Comparison of ENCODE assay signal across 1 cellular context in genomic region chr2:219298759-219299371, GRCh38.
TF ChIP-seq lines count a peak whose summit lies in the region.

No MANE protein-coding gene starts in this region.

TF ChIP-seq in HepG2, 621 proteins besides CTCF, POLR2A, EP300 and RAD21 (continued from another document and continues in another):
- peak; percentile 73; the same call in 1 of the 2 replicates for TF ChIP-seq ZNF383 (CRISPR knock-in tag; IDR thresholded peaks at IDR 0.05; ENCODE audit: borderline replicate concordance)
- TF ChIP-seq, protein P1, sequence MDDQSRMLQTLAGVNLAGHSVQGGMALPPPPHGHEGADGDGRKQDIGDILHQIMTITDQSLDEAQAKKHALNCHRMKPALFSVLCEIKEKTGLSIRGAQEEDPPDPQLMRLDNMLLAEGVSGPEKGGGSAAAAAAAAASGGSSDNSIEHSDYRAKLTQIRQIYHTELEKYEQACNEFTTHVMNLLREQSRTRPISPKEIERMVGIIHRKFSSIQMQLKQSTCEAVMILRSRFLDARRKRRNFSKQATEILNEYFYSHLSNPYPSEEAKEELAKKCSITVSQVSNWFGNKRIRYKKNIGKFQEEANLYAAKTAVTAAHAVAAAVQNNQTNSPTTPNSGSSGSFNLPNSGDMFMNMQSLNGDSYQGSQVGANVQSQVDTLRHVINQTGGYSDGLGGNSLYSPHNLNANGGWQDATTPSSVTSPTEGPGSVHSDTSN (CRISPR knock-in tag; IDR thresholded peaks at IDR 0.05; ENCODE audit: borderline replicate concordance), result no peak
- TF ChIP-seq MED1 (CRISPR knock-in tag; IDR thresholded peaks at IDR 0.05), result peak; percentile 49; the same call in 1 of the 2 replicates
- TF ChIP-seq NR2F6 (IDR thresholded peaks at IDR 0.05), result peak; percentile 18; the same call in 1 of the 2 replicates
- peak; percentile 10; the same call in 1 of the 2 replicates for TF ChIP-seq NR2F6 (CRISPR knock-in tag; IDR thresholded peaks at IDR 0.05)
- TF ChIP-seq, protein P2, sequence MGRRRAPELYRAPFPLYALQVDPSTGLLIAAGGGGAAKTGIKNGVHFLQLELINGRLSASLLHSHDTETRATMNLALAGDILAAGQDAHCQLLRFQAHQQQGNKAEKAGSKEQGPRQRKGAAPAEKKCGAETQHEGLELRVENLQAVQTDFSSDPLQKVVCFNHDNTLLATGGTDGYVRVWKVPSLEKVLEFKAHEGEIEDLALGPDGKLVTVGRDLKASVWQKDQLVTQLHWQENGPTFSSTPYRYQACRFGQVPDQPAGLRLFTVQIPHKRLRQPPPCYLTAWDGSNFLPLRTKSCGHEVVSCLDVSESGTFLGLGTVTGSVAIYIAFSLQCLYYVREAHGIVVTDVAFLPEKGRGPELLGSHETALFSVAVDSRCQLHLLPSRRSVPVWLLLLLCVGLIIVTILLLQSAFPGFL (CRISPR knock-in tag; IDR thresholded peaks at IDR 0.05), result no peak
- no peak for TF ChIP-seq SNRNP70 (IDR thresholded peaks at IDR 0.05; ENCODE audit: low read depth, low read length)
- TF ChIP-seq, protein P3, sequence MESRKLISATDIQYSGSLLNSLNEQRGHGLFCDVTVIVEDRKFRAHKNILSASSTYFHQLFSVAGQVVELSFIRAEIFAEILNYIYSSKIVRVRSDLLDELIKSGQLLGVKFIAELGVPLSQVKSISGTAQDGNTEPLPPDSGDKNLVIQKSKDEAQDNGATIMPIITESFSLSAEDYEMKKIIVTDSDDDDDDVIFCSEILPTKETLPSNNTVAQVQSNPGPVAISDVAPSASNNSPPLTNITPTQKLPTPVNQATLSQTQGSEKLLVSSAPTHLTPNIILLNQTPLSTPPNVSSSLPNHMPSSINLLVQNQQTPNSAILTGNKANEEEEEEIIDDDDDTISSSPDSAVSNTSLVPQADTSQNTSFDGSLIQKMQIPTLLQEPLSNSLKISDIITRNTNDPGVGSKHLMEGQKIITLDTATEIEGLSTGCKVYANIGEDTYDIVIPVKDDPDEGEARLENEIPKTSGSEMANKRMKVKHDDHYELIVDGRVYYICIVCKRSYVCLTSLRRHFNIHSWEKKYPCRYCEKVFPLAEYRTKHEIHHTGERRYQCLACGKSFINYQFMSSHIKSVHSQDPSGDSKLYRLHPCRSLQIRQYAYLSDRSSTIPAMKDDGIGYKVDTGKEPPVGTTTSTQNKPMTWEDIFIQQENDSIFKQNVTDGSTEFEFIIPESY (CRISPR knock-in tag; IDR thresholded peaks at IDR 0.05), result peak; percentile 59; the same call in 1 of the 2 replicates
- peak; percentile 68; the same call in 1 of the 2 replicates for TF ChIP-seq ZNF329 (CRISPR knock-in tag; IDR thresholded peaks at IDR 0.05; ENCODE audit: low read depth)
- TF ChIP-seq MTF2 (CRISPR knock-in tag; IDR thresholded peaks at IDR 0.05; ENCODE audit: borderline replicate concordance), result peak; percentile 78; the same call in 1 of the 2 replicates
- peak; percentile 33; the same call in 1 of the 2 replicates for TF ChIP-seq ZBTB38 (CRISPR knock-in tag; IDR thresholded peaks at IDR 0.05)
- TF ChIP-seq, protein P4, sequence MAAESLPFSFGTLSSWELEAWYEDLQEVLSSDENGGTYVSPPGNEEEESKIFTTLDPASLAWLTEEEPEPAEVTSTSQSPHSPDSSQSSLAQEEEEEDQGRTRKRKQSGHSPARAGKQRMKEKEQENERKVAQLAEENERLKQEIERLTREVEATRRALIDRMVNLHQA (CRISPR knock-in tag; IDR thresholded peaks at IDR 0.05), result no peak
- TF ChIP-seq TFDP1 (CRISPR knock-in tag; IDR thresholded peaks at IDR 0.05; ENCODE audit: borderline replicate concordance), result no peak
- no peak for TF ChIP-seq TBL1XR1 (IDR thresholded peaks at IDR 0.05; ENCODE audit: borderline replicate concordance, low read length, partially characterized antibody)
- no peak for TF ChIP-seq SIN3B (IDR thresholded peaks at IDR 0.05; ENCODE audit: low read length)
- no peak for TF ChIP-seq RBM22 (optimal IDR thresholded peaks at IDR 0.05; ENCODE audit: low read length)
- no peak; the same call in 1 of the 2 replicates for TF ChIP-seq ZNF546 (CRISPR knock-in tag; conservative IDR thresholded peaks at IDR 0.05)
- TF ChIP-seq CREB1 (IDR thresholded peaks at IDR 0.05), result no peak
- no peak for TF ChIP-seq CREB1 (CRISPR knock-in tag; IDR thresholded peaks at IDR 0.05)
- TF ChIP-seq NFYB (CRISPR knock-in tag; IDR thresholded peaks at IDR 0.05), result no peak
- no peak for TF ChIP-seq ELF4 (CRISPR knock-in tag; IDR thresholded peaks at IDR 0.05; ENCODE audit: borderline replicate concordance)
- TF ChIP-seq HDAC6 (IDR thresholded peaks at IDR 0.05; ENCODE audit: low read depth, low read length), result no peak
- TF ChIP-seq ZSCAN12 (CRISPR knock-in tag; IDR thresholded peaks at IDR 0.05), result no peak
- TF ChIP-seq GATAD2A (CRISPR knock-in tag; IDR thresholded peaks at IDR 0.05), result 0 out of 2 replicates have a peak, but pooled peaks have one; percentile 41
- TF ChIP-seq GFI1 (CRISPR knock-in tag; IDR thresholded peaks at IDR 0.05; ENCODE audit: borderline replicate concordance), result peak; percentile 25; the same call in 1 of the 2 replicates
- peak; percentile 39; the same call in 1 of the 2 replicates for TF ChIP-seq ARID5B (CRISPR knock-in tag; IDR thresholded peaks at IDR 0.05)
- TF ChIP-seq, protein P5, sequence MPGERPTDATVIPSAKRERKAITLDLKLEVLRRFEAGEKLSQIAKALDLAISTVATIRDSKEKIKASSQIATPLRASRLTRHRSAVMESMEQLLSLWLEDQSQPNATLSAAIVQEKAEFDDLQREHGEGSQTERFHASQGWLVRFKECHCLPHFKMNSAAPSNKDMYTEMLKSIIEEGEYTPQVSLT (CRISPR knock-in tag; IDR thresholded peaks at IDR 0.05; ENCODE audit: borderline replicate concordance, low read depth), result no peak
- peak; percentile 72 for TF ChIP-seq SALL1 (CRISPR knock-in tag; IDR thresholded peaks at IDR 0.05)
- TF ChIP-seq, protein P6, sequence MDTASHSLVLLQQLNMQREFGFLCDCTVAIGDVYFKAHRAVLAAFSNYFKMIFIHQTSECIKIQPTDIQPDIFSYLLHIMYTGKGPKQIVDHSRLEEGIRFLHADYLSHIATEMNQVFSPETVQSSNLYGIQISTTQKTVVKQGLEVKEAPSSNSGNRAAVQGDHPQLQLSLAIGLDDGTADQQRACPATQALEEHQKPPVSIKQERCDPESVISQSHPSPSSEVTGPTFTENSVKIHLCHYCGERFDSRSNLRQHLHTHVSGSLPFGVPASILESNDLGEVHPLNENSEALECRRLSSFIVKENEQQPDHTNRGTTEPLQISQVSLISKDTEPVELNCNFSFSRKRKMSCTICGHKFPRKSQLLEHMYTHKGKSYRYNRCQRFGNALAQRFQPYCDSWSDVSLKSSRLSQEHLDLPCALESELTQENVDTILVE (CRISPR knock-in tag; IDR thresholded peaks at IDR 0.05), result 0 out of 2 replicates have a peak, but pooled peaks have one; percentile 27
- TF ChIP-seq NFATC3 (CRISPR knock-in tag; IDR thresholded peaks at IDR 0.05), result no peak
- TF ChIP-seq ZNF552 (CRISPR knock-in tag; IDR thresholded peaks at IDR 0.05; ENCODE audit: borderline replicate concordance), result 0 out of 2 replicates have a peak, but pooled peaks have one; percentile 63
- TF ChIP-seq UBTF (CRISPR knock-in tag; IDR thresholded peaks at IDR 0.05), result peak; percentile 56
- TF ChIP-seq ZNF124 (CRISPR knock-in tag; IDR thresholded peaks at IDR 0.05), result no peak
- 0 out of 2 replicates have a peak, but pooled peaks have one; percentile 37 for TF ChIP-seq SNAPC2 (CRISPR knock-in tag; IDR thresholded peaks at IDR 0.05)
- TF ChIP-seq FOXC1 (CRISPR knock-in tag; IDR thresholded peaks at IDR 0.05; ENCODE audit: borderline replicate concordance), result 0 out of 2 replicates have a peak, but pooled peaks have one; percentile 18
- no peak for TF ChIP-seq ZBTB39 (CRISPR knock-in tag; IDR thresholded peaks at IDR 0.05)
- TF ChIP-seq TCF7 (IDR thresholded peaks at IDR 0.05; ENCODE audit: low read depth), result no peak
- TF ChIP-seq, protein P7, sequence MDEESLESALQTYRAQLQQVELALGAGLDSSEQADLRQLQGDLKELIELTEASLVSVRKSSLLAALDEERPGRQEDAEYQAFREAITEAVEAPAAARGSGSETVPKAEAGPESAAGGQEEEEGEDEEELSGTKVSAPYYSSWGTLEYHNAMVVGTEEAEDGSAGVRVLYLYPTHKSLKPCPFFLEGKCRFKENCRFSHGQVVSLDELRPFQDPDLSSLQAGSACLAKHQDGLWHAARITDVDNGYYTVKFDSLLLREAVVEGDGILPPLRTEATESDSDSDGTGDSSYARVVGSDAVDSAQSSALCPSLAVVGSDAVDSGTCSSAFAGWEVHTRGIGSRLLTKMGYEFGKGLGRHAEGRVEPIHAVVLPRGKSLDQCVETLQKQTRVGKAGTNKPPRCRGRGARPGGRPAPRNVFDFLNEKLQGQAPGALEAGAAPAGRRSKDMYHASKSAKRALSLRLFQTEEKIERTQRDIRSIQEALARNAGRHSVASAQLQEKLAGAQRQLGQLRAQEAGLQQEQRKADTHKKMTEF (CRISPR knock-in tag; IDR thresholded peaks at IDR 0.05), result 0 out of 2 replicates have a peak, but pooled peaks have one; percentile 54
- TF ChIP-seq ZNF740 (CRISPR knock-in tag; IDR thresholded peaks at IDR 0.05), result no peak
- TF ChIP-seq ZNF724P (CRISPR knock-in tag; IDR thresholded peaks at IDR 0.05; ENCODE audit: borderline replicate concordance), result 0 out of 2 replicates have a peak, but pooled peaks have one; percentile 52
- TF ChIP-seq HMGA1 (CRISPR knock-in tag; conservative IDR thresholded peaks at IDR 0.05), result no peak
- no peak for TF ChIP-seq ATF7 (IDR thresholded peaks at IDR 0.05)
- 0 out of 2 replicates have a peak, but pooled peaks have one; percentile 26 for TF ChIP-seq ATF7 (CRISPR knock-in tag; IDR thresholded peaks at IDR 0.05)
- TF ChIP-seq ZNF331 (CRISPR knock-in tag; IDR thresholded peaks at IDR 0.05), result peak; percentile 51; the same call in 1 of the 2 replicates
- peak; percentile 59 for TF ChIP-seq SP4 (CRISPR knock-in tag; IDR thresholded peaks at IDR 0.05)
- TF ChIP-seq POLR2AphosphoS2 (IDR thresholded peaks at IDR 0.05; ENCODE audit: low read depth, low read length), result no peak
- TF ChIP-seq POLR2G (IDR thresholded peaks at IDR 0.05; ENCODE audit: low read depth, low read length), result no peak
